1 cellular context compared by ENCODE assay signal in the genomic region with DNA sequence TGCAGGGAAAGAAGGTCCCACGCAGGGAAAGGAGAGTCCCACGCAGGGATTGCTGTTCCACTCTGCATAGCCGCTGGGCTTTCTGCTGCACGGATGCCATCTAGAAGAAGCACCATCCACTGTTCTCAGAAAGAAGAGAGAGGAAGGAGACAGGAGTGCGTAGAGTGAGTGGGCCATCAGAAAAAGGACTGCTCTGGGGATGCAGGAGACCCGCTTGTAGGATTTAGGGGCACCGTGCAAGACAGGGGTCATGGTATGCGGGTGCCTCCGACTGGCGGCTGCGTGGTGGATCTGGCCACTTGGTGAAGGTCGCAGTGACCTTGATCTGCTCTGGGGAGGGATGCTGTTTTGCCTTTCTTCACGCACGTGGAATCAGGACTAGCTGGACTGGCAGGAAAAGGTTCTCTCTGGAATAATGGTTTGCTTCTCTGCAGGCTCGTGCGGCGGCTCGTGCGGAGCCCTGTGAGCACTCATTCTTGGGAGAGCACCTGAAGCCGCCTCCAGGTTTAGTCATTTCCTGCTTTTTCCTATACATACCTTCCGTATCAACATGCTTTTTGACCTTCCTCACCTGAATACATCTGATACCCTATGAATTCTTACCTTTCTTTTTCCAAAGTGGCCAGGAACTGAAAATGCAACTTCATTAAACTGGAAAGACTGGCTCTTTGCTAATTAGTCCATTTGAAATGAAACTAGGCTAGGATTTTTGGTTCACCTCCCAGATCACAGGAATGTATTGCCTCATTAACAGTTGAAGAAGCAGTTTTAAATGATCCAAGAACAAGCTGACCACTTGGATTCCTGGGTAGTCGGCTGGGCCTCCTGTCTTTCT.
TF ChIP-seq lines count a peak whose summit lies in the region.

No MANE protein-coding gene starts in this region.

TF ChIP-seq in HepG2, 621 proteins besides CTCF, POLR2A, EP300 and RAD21:
- TF ChIP-seq, protein P1, sequence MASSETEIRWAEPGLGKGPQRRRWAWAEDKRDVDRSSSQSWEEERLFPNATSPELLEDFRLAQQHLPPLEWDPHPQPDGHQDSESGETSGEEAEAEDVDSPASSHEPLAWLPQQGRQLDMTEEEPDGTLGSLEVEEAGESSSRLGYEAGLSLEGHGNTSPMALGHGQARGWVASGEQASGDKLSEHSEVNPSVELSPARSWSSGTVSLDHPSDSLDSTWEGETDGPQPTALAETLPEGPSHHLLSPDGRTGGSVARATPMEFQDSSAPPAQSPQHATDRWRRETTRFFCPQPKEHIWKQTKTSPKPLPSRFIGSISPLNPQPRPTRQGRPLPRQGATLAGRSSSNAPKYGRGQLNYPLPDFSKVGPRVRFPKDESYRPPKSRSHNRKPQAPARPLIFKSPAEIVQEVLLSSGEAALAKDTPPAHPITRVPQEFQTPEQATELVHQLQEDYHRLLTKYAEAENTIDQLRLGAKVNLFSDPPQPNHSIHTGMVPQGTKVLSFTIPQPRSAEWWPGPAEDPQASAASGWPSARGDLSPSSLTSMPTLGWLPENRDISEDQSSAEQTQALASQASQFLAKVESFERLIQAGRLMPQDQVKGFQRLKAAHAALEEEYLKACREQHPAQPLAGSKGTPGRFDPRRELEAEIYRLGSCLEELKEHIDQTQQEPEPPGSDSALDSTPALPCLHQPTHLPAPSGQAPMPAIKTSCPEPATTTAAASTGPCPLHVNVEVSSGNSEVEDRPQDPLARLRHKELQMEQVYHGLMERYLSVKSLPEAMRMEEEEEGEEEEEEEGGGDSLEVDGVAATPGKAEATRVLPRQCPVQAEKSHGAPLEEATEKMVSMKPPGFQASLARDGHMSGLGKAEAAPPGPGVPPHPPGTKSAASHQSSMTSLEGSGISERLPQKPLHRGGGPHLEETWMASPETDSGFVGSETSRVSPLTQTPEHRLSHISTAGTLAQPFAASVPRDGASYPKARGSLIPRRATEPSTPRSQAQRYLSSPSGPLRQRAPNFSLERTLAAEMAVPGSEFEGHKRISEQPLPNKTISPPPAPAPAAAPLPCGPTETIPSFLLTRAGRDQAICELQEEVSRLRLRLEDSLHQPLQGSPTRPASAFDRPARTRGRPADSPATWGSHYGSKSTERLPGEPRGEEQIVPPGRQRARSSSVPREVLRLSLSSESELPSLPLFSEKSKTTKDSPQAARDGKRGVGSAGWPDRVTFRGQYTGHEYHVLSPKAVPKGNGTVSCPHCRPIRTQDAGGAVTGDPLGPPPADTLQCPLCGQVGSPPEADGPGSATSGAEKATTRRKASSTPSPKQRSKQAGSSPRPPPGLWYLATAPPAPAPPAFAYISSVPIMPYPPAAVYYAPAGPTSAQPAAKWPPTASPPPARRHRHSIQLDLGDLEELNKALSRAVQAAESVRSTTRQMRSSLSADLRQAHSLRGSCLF (CRISPR knock-in tag; IDR thresholded peaks at IDR 0.05; ENCODE audit: borderline replicate concordance), result no peak
- TF ChIP-seq ZNF543 (CRISPR knock-in tag; IDR thresholded peaks at IDR 0.05) (no peak), SUZ12 (IDR thresholded peaks at IDR 0.05; ENCODE audit: low read depth, low read length) (no peak), ETV5 (CRISPR knock-in tag; IDR thresholded peaks at IDR 0.05; ENCODE audit: borderline replicate concordance) (no peak)
- TF ChIP-seq, protein P2, sequence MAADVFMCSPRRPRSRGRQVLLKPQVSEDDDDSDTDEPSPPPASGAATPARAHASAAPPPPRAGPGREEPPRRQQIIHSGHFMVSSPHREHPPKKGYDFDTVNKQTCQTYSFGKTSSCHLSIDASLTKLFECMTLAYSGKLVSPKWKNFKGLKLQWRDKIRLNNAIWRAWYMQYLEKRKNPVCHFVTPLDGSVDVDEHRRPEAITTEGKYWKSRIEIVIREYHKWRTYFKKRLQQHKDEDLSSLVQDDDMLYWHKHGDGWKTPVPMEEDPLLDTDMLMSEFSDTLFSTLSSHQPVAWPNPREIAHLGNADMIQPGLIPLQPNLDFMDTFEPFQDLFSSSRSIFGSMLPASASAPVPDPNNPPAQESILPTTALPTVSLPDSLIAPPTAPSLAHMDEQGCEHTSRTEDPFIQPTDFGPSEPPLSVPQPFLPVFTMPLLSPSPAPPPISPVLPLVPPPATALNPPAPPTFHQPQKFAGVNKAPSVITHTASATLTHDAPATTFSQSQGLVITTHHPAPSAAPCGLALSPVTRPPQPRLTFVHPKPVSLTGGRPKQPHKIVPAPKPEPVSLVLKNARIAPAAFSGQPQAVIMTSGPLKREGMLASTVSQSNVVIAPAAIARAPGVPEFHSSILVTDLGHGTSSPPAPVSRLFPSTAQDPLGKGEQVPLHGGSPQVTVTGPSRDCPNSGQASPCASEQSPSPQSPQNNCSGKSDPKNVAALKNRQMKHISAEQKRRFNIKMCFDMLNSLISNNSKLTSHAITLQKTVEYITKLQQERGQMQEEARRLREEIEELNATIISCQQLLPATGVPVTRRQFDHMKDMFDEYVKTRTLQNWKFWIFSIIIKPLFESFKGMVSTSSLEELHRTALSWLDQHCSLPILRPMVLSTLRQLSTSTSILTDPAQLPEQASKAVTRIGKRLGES (CRISPR knock-in tag; IDR thresholded peaks at IDR 0.05; ENCODE audit: borderline replicate concordance), result no peak
- TF ChIP-seq, protein P3, sequence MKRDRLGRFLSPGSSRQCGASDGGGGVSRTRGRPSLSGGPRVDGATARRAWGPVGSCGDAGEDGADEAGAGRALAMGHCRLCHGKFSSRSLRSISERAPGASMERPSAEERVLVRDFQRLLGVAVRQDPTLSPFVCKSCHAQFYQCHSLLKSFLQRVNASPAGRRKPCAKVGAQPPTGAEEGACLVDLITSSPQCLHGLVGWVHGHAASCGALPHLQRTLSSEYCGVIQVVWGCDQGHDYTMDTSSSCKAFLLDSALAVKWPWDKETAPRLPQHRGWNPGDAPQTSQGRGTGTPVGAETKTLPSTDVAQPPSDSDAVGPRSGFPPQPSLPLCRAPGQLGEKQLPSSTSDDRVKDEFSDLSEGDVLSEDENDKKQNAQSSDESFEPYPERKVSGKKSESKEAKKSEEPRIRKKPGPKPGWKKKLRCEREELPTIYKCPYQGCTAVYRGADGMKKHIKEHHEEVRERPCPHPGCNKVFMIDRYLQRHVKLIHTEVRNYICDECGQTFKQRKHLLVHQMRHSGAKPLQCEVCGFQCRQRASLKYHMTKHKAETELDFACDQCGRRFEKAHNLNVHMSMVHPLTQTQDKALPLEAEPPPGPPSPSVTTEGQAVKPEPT (CRISPR knock-in tag; IDR thresholded peaks at IDR 0.05; ENCODE audit: low read depth), result no peak
